Comparison of ENCODE assay signal across 20 cellular contexts in the genomic region with DNA sequence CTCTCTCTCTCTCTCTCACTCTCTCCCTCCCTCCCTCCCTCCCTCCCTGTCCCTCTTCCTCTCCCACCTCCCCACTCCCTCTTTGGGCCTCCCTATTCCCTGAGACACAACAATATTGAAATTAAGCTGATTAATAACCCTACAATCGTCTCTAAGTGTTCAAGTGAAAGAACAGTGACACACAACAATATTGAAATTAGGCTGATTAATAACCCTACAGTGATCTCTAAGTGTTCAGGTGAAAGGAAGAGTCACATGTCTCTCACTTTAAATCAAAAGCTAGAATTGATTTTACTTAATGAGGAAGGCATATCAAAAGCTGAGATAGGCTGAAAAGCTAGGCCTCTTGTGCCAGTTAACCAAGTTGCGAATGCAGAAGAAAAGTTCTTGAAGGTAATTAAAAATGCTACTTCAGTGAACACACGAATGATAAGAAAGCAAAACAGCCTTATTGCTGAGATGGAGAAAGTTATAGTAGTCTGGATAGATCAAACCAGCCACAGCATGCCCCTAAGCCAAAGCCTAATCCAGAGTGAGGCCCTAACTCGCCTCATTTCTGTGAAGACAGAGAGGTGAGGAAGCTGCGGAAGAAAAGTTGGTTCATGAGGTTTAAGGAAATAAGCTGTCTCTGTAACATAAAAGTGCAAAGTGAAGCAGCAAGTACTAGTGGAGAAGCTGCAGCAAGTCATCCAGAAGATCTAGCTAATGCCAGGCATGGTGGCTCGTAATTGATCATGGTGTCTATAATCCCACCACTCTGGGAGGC. TPM values are rescaled to one million over a fixed set of nuclear protein-coding genes. Genes with fewer than 3 reads are reported as not detected.
DNase-seq lines count a peak whose midpoint lies in the region; ATAC-seq, FAIRE-seq and TF ChIP-seq lines count a peak whose summit lies in the region.
"Had no signal": no experiment of that assay in that cellular context is flagged by ENCODE, and none has a peak within 500 bp of the region (broad histone marks: within the 10 kb centered on the region; RNA-seq: fewer than 3 reads in every experiment).

No MANE protein-coding gene starts in this region.

- H3K4me1 Mint-ChIP-seq in activated CD4-positive, alpha-beta T cell treated with anti-CD3 and anti-CD28 coated beads, Interleukin-2, amount 10 ng/mL, durations not matched to agents 24 days and 14 days: peaks cover 72% of the 10 kb centered on the region
- H3K4me1 Mint-ChIP-seq in GM23338: peaks cover 13% of the 10 kb centered on the region
- H3K4me1 Mint-ChIP-seq in activated T-helper 2 cell treated with anti-CD3 and anti-CD28 coated beads, Interferon-gamma antibody, Interleukin-2, Interleukin-4, amounts not matched to agents 10 μg/mL and 5 μg/mL and 100 μg/mL, durations not matched to agents 14 hours and 24 hours and 36 hours (ENCODE audit: low read depth): peaks cover 54% of the 10 kb centered on the region

- no peak for FAIRE-seq in frontal cortex (lab: Jason Lieb, UNC)
- FAIRE-seq: colon, endometrium, HepG2 had no signal

- H2BK120ac ChIP-seq in mesendoderm (ENCODE audit: low read depth, low read length): no peak overlapping the region

- peak; percentile 78 for DNase-seq in activated CD4-positive, alpha-beta T cell treated with anti-CD3 and anti-CD28 coated beads, Interleukin-2, amount 10 ng/mL, durations not matched to agents 24 days and 14 days
- DNase-seq in activated CD4-positive, alpha-beta T cell treated with anti-CD3 and anti-CD28 coated beads, Interleukin-2, amount 50 U/mL, for 1 hour: no peak
- DNase-seq in GM23338 (ENCODE audit: low spot score) (no peak), mesendoderm (no peak), NCI-H748 (lab: John Stamatoyannopoulos, UW; ENCODE audit: unreplicated experiment) (no peak), frontal cortex (ENCODE audit: low spot score in 2 of 2) (no peak)
- DNase-seq in activated T-helper 2 cell treated with anti-CD3 and anti-CD28 coated beads, Interferon-gamma antibody, Interleukin-2, Interleukin-4, amounts not matched to agents 10 μg/mL and 5 μg/mL and 100 μg/mL, durations not matched to agents 14 hours and 24 hours and 36 hours (ENCODE audit: low spot score): no peak
- DNase-seq: activated CD4-positive, alpha-beta T cell treated with anti-CD3 and anti-CD28 coated beads, Interleukin-2, amount 50 U/mL, for 4 hours; activated effector memory CD4-positive, alpha-beta T cell treated with anti-CD3 and anti-CD28 coated beads, Interleukin-2, amount 50 U/mL, for 16 hours; hypothalamus; NCI-H1436; Peyer's patch; transverse colon had no signal

- no peak overlapping the region for H2AFZ ChIP-seq in GM23338

- TF ChIP-seq CTCF in GM23338 (conservative IDR thresholded peaks at IDR 0.05; ENCODE audit: low read depth in 2 of 2): no peak

- H3K36me3 Mint-ChIP-seq in activated CD4-positive, alpha-beta T cell treated with anti-CD3 and anti-CD28 coated beads, Interleukin-2, amount 10 ng/mL, durations not matched to agents 24 days and 14 days (ENCODE audit: low read depth): peaks cover 51% of the 10 kb centered on the region
- H3K36me3 Mint-ChIP-seq in GM23338 (ENCODE audit: low read depth): peaks cover 24% of the 10 kb centered on the region
- peaks cover 68% of the 10 kb centered on the region for H3K36me3 Mint-ChIP-seq in activated T-helper 2 cell treated with anti-CD3 and anti-CD28 coated beads, Interferon-gamma antibody, Interleukin-2, Interleukin-4, amounts not matched to agents 10 μg/mL and 5 μg/mL and 100 μg/mL, durations not matched to agents 14 hours and 24 hours and 36 hours (ENCODE audit: low read depth)

- H3K79me2 ChIP-seq in GM23338 (replicated peaks; ENCODE audit: insufficient read depth): no peaks in the 10 kb centered on the region
- peaks cover 2% of the 10 kb centered on the region for H3K79me2 ChIP-seq in mesendoderm (ENCODE audit: control insufficient read depth, insufficient read depth, low read length)

- H3K36me3 ChIP-seq in GM23338 (ENCODE audit: insufficient read depth) (no peaks in the 10 kb centered on the region), mesendoderm (ENCODE audit: control insufficient read depth, insufficient read depth, low read length) (no peaks in the 10 kb centered on the region)

- H3K4me3 ChIP-seq in GM23338: no peak overlapping the region
- no peak overlapping the region for H3K4me3 ChIP-seq in mesendoderm (ENCODE audit: low read length)
- H3K4me3 ChIP-seq: BLaER1 treated with 17β-estradiol and CSF1 and Interleukin-3, amounts not matched to agents 10 nM and 100 nM; Peyer's patch; SK-N-MC; transverse colon had no signal

- H3K4ac ChIP-seq in mesendoderm (ENCODE audit: low read depth, low read length): no peak overlapping the region

- H2BK15ac ChIP-seq in mesendoderm (replicated peaks; ENCODE audit: low read depth): no peak overlapping the region

- no peaks in the 10 kb centered on the region for H3F3A ChIP-seq in GM23338 (replicated peaks; ENCODE audit: low read depth)

- H2AK5ac ChIP-seq in mesendoderm (ENCODE audit: low read length): no peak overlapping the region

- H3K27me3 ChIP-seq in GM23338 (ENCODE audit: insufficient read depth) (no peaks in the 10 kb centered on the region), mesendoderm (ENCODE audit: insufficient read depth, low read length, poor library complexity) (no peaks in the 10 kb centered on the region)
- H3K27me3 ChIP-seq: BLaER1 treated with 17β-estradiol and CSF1 and Interleukin-3, amounts not matched to agents 10 nM and 100 nM; neutrophil; Peyer's patch; transverse colon had no signal

- no peak overlapping the region for H3K9ac ChIP-seq in mesendoderm (ENCODE audit: low read length)
- H3K9ac ChIP-seq: BLaER1 treated with 17β-estradiol and CSF1 and Interleukin-3, amounts not matched to agents 10 nM and 100 nM had no signal

- H3K56ac ChIP-seq in mesendoderm (ENCODE audit: low read length): no peak overlapping the region

- WGBS in mesendoderm (ENCODE audit: extremely low coverage, insufficient coverage, low lambda C conversion rate): no CpG with 5 or more reads among the region's 6 CpGs

- H3K27me3 Mint-ChIP-seq in activated CD4-positive, alpha-beta T cell treated with anti-CD3 and anti-CD28 coated beads, Interleukin-2, amount 10 ng/mL, durations not matched to agents 24 days and 14 days: no peaks in the 10 kb centered on the region
- peaks cover 3% of the 10 kb centered on the region for H3K27me3 Mint-ChIP-seq in GM23338 (ENCODE audit: insufficient read depth, low read depth, poor library complexity)
- H3K27me3 Mint-ChIP-seq in activated T-helper 2 cell treated with anti-CD3 and anti-CD28 coated beads, Interferon-gamma antibody, Interleukin-2, Interleukin-4, amounts not matched to agents 10 μg/mL and 5 μg/mL and 100 μg/mL, durations not matched to agents 14 hours and 24 hours and 36 hours (ENCODE audit: low read depth): no peaks in the 10 kb centered on the region

- H3K9me3 Mint-ChIP-seq in activated CD4-positive, alpha-beta T cell treated with anti-CD3 and anti-CD28 coated beads, Interleukin-2, amount 10 ng/mL, durations not matched to agents 24 days and 14 days: peaks cover 5% of the 10 kb centered on the region
- peaks cover 6% of the 10 kb centered on the region; the same call in 1 of the 3 replicates for H3K9me3 Mint-ChIP-seq in GM23338
- no peaks in the 10 kb centered on the region for H3K9me3 Mint-ChIP-seq in activated T-helper 2 cell treated with anti-CD3 and anti-CD28 coated beads, Interferon-gamma antibody, Interleukin-2, Interleukin-4, amounts not matched to agents 10 μg/mL and 5 μg/mL and 100 μg/mL, durations not matched to agents 14 hours and 24 hours and 36 hours

- H3K27ac Mint-ChIP-seq in activated CD4-positive, alpha-beta T cell treated with anti-CD3 and anti-CD28 coated beads, Interleukin-2, amount 10 ng/mL, durations not matched to agents 24 days and 14 days: peak overlapping the region; percentile 68
- no peak overlapping the region; the same call in 1 of the 2 replicates for H3K27ac Mint-ChIP-seq in GM23338
- peak overlapping the region; percentile 3 for H3K27ac Mint-ChIP-seq in activated T-helper 2 cell treated with anti-CD3 and anti-CD28 coated beads, Interferon-gamma antibody, Interleukin-2, Interleukin-4, amounts not matched to agents 10 μg/mL and 5 μg/mL and 100 μg/mL, durations not matched to agents 14 hours and 24 hours and 36 hours

- no peaks in the 10 kb centered on the region for H4K20me1 ChIP-seq in GM23338 (replicated peaks; ENCODE audit: insufficient read depth)

- H3K9me2 ChIP-seq in GM23338 (ENCODE audit: insufficient read depth): 0 out of 2 replicates have a peak, but pooled peaks cover 7% of the 10 kb centered on the region

- no peak overlapping the region for H4K5ac ChIP-seq in mesendoderm (ENCODE audit: low read length)

- ATAC-seq in GM23338 (no peak), HG03159 (IDR thresholded peaks at IDR 0.05; ENCODE audit: unreplicated experiment) (no peak)
- ATAC-seq: HepG2 had no signal

- peak overlapping the region; percentile 45; the same call in 1 of the 2 replicates for H3K27ac ChIP-seq in GM23338 (ENCODE audit: low read depth)
- no peak overlapping the region for H3K27ac ChIP-seq in mesendoderm (ENCODE audit: low read depth, low read length)
- H3K27ac ChIP-seq: BLaER1 treated with 17β-estradiol and CSF1 and Interleukin-3, amounts not matched to agents 10 nM and 100 nM; neutrophil; Peyer's patch; SK-N-MC; transverse colon had no signal

- no peak overlapping the region for H4K8ac ChIP-seq in mesendoderm (ENCODE audit: low read depth, low read length)

- no peak overlapping the region for H3K23ac ChIP-seq in mesendoderm (ENCODE audit: low read length)

- H2BK5ac ChIP-seq in mesendoderm (ENCODE audit: low read length): no peak overlapping the region

- peaks cover 4% of the 10 kb centered on the region; the same call in 1 of the 2 replicates for H3K4me1 ChIP-seq in GM23338 (ENCODE audit: insufficient read depth)
- peaks cover 4% of the 10 kb centered on the region for H3K4me1 ChIP-seq in mesendoderm (ENCODE audit: control insufficient read depth, low read depth, low read length)
- H3K4me1 ChIP-seq: Peyer's patch, transverse colon had no signal

- peak overlapping the region; percentile 34 for H3K4me3 Mint-ChIP-seq in activated CD4-positive, alpha-beta T cell treated with anti-CD3 and anti-CD28 coated beads, Interleukin-2, amount 10 ng/mL, durations not matched to agents 24 days and 14 days
- no peak overlapping the region for H3K4me3 Mint-ChIP-seq in GM23338
- H3K4me3 Mint-ChIP-seq in activated T-helper 2 cell treated with anti-CD3 and anti-CD28 coated beads, Interferon-gamma antibody, Interleukin-2, Interleukin-4, amounts not matched to agents 10 μg/mL and 5 μg/mL and 100 μg/mL, durations not matched to agents 14 hours and 24 hours and 36 hours (ENCODE audit: low read depth): no peak overlapping the region

- H3K18ac ChIP-seq in mesendoderm (ENCODE audit: low read length): peak overlapping the region; percentile 21

- H3K4me2 ChIP-seq in GM23338 (no peak overlapping the region), mesendoderm (ENCODE audit: low read length) (no peak overlapping the region)
- H3K4me2 ChIP-seq: BLaER1 treated with 17β-estradiol and CSF1 and Interleukin-3, amounts not matched to agents 10 nM and 100 nM had no signal

- intact Hi-C loops in activated CD4-positive, alpha-beta T cell treated with anti-CD3 and anti-CD28 coated beads, Interleukin-2, amount 10 ng/mL, durations not matched to agents 24 days and 14 days (cut with micrococcal nuclease): loop anchor here (10.0 kb wide), 1 partner anchor 1212 kb away; no protein-coding TSS in a partner anchor
- intact Hi-C loops in activated T-helper 2 cell treated with anti-CD3 and anti-CD28 coated beads, Interferon-gamma antibody, Interleukin-2, Interleukin-4, amounts not matched to agents 10 μg/mL and 5 μg/mL and 100 μg/mL, durations not matched to agents 14 hours and 24 hours and 36 hours (cut with micrococcal nuclease): no loop called here

- H3K79me1 ChIP-seq in mesendoderm (ENCODE audit: low read length): peaks cover 15% of the 10 kb centered on the region

RNA-seq across cellular contexts. Expression of gene MALT1, which starts 21.3 kb away (rescaled TPM):
- total RNA-seq in activated CD4-positive, alpha-beta T cell treated with anti-CD3 and anti-CD28 coated beads, Interleukin-2, amount 10 ng/mL, durations not matched to agents 24 days and 14 days: 22.7 and 24.9 TPM in 2 replicates
- 16.3 and 18.8 TPM in 2 replicates for total RNA-seq in GM23338 (2014; rRNA removed; shearing (Covaris generic))
- polyA plus RNA-seq in GM23338 (2016; fragmentation: Nextera tagmentation; extraction: Ambion mirVana): 5.2 and 5.4 TPM in 2 replicates
- 23.5 and 23.9 TPM in 2 replicates for total RNA-seq in activated T-helper 2 cell treated with anti-CD3 and anti-CD28 coated beads, Interferon-gamma antibody, Interleukin-2, Interleukin-4, amounts not matched to agents 10 μg/mL and 5 μg/mL and 100 μg/mL, durations not matched to agents 14 hours and 24 hours and 36 hours
- 17.6 TPM for polyA plus RNA-seq in mesendoderm (2013, experiment 1 of 2)
- polyA plus RNA-seq in mesendoderm (2013, experiment 2 of 2): 17.7 TPM
- total RNA-seq in frontal cortex: 26.9 TPM
